22 cellular contexts compared by ENCODE assay signal in the genomic region with DNA sequence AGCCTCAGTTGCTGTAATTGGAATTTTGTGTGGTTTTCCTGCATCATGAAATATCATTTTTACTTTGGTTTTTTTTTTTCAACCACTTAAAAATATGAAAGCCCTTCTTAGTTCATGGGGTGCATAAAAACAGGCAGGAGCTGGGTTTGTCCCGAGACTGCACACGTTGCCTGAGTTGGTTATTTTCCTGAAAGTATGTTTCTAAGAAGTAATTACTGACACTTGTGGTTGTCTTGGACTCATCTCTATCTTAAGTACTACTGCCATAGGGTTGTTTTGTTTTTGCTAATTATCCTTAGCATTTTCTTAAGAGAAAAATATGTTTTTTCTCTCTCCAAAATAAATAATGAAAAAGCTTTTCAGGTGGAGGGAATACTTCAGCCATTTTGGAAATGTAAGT. TPM values are rescaled to one million over a fixed set of nuclear protein-coding genes. Genes with fewer than 3 reads are reported as not detected.
DNase-seq lines count a peak whose midpoint lies in the region; ATAC-seq, FAIRE-seq and TF ChIP-seq lines count a peak whose summit lies in the region.
"Had no signal": no experiment of that assay in that cellular context is flagged by ENCODE, and none has a peak within 500 bp of the region (broad histone marks: within the 10 kb centered on the region; RNA-seq: fewer than 3 reads in every experiment).

No MANE protein-coding gene starts in this region.

- ATAC-seq in GM19043 (IDR thresholded peaks at IDR 0.05; ENCODE audit: low read depth, unreplicated experiment) (peak; percentile 1), foreskin keratinocyte (no peak), HG02973 (IDR thresholded peaks at IDR 0.05; ENCODE audit: unreplicated experiment) (no peak)
- ATAC-seq: Panc1 had no signal

- H3K36me3 Mint-ChIP-seq in activated T-cell treated with anti-CD3 and anti-CD28 coated beads, Interleukin-2, amount 50 U/mL, for 24 hours (ENCODE audit: low read depth): peaks cover 91% of the 10 kb centered on the region
- peaks cover 45% of the 10 kb centered on the region for H3K36me3 Mint-ChIP-seq in T-helper 1 cell treated with Interleukin-12 subunit alpha and Interleukin-12 subunit beta and Interleukin-4 antibody, amounts not matched to agents 30 μg/mL and 1 μg/mL, for 36 hours (ENCODE audit: low read depth)

- H3K27me3 Mint-ChIP-seq in activated T-cell treated with anti-CD3 and anti-CD28 coated beads, Interleukin-2, amount 50 U/mL, for 24 hours: no peaks in the 10 kb centered on the region
- H3K27me3 Mint-ChIP-seq in T-helper 1 cell treated with Interleukin-12 subunit alpha and Interleukin-12 subunit beta and Interleukin-4 antibody, amounts not matched to agents 30 μg/mL and 1 μg/mL, for 36 hours (ENCODE audit: low read depth): no peaks in the 10 kb centered on the region
- H3K27me3 Mint-ChIP-seq: B cell; CD4-positive, alpha-beta T cell had no signal

- H3K27ac ChIP-seq in foreskin keratinocyte: peak overlapping the region; percentile 29

- H3K4me1 ChIP-seq in foreskin keratinocyte: peaks cover 4% of the 10 kb centered on the region

- no peak overlapping the region for H3K4me3 Mint-ChIP-seq in activated T-cell treated with anti-CD3 and anti-CD28 coated beads, Interleukin-2, amount 50 U/mL, for 24 hours
- no peak overlapping the region for H3K4me3 Mint-ChIP-seq in T-helper 1 cell treated with Interleukin-12 subunit alpha and Interleukin-12 subunit beta and Interleukin-4 antibody, amounts not matched to agents 30 μg/mL and 1 μg/mL, for 36 hours
- H3K4me3 Mint-ChIP-seq: B cell; CD4-positive, alpha-beta T cell; HFFc6 had no signal

- DNase-seq in activated T-cell treated with anti-CD3 and anti-CD28 coated beads, Interleukin-2, amount 50 U/mL, for 24 hours: no peak
- DNase-seq in activated T-cell treated with anti-CD3 and anti-CD28 coated beads for 4 hours (no peak), foreskin keratinocyte (no peak), AG08395 (ENCODE audit: low spot score) (no peak), HTR-8/SVneo (ENCODE audit: insufficient read length, low spot score) (no peak)
- DNase-seq: Calu3; CD4-positive, alpha-beta T cell; DMS79; HFFc6; Karpas-422; MM.1S; NCI-H1105; NCI-H187; NCI-H2171; NCI-H774; Right ventricle myocardium superior had no signal

- FAIRE-seq in HTR-8/SVneo (lab: Jason Lieb, UNC): no peak
- FAIRE-seq: GM12891 had no signal

- peaks cover 36% of the 10 kb centered on the region for H3K4me1 Mint-ChIP-seq in activated T-cell treated with anti-CD3 and anti-CD28 coated beads, Interleukin-2, amount 50 U/mL, for 24 hours (ENCODE audit: low read depth)
- H3K4me1 Mint-ChIP-seq in T-helper 1 cell treated with Interleukin-12 subunit alpha and Interleukin-12 subunit beta and Interleukin-4 antibody, amounts not matched to agents 30 μg/mL and 1 μg/mL, for 36 hours (ENCODE audit: low read depth): peaks cover 28% of the 10 kb centered on the region

- H3K27me3 ChIP-seq in foreskin keratinocyte: no peaks in the 10 kb centered on the region

- peaks cover 10% of the 10 kb centered on the region for H3K9me3 Mint-ChIP-seq in activated T-cell treated with anti-CD3 and anti-CD28 coated beads, Interleukin-2, amount 50 U/mL, for 24 hours
- peaks cover 12% of the 10 kb centered on the region for H3K9me3 Mint-ChIP-seq in T-helper 1 cell treated with Interleukin-12 subunit alpha and Interleukin-12 subunit beta and Interleukin-4 antibody, amounts not matched to agents 30 μg/mL and 1 μg/mL, for 36 hours

- no peak for TF ChIP-seq CTCF in foreskin keratinocyte (conservative IDR thresholded peaks at IDR 0.05)

- H3K27ac Mint-ChIP-seq in activated T-cell treated with anti-CD3 and anti-CD28 coated beads, Interleukin-2, amount 50 U/mL, for 24 hours: peak overlapping the region; percentile 79
- peak overlapping the region; percentile 73 for H3K27ac Mint-ChIP-seq in T-helper 1 cell treated with Interleukin-12 subunit alpha and Interleukin-12 subunit beta and Interleukin-4 antibody, amounts not matched to agents 30 μg/mL and 1 μg/mL, for 36 hours
- H3K27ac Mint-ChIP-seq: B cell, HFFc6 had no signal

RNA-seq across cellular contexts. Expression of gene FAM120B, which starts 40.1 kb away (rescaled TPM):
- 21.6 and 21.7 TPM in 2 replicates for total RNA-seq in foreskin keratinocyte
- 11.8 and 12.4 TPM in 2 replicates for polyA plus RNA-seq in foreskin keratinocyte

RNA-seq across cellular contexts. Expression of gene DLL1, which starts 55.8 kb away (rescaled TPM):
- total RNA-seq in foreskin keratinocyte: 12.0 and 18.8 TPM in 2 replicates
- polyA plus RNA-seq in foreskin keratinocyte: 5.8 and 11.3 TPM in 2 replicates
